In genomic region chr1:76053021-76053420, GRCh38 we compare ENCODE assay signal across 18 cellular contexts. TPM values are rescaled to one million over a fixed set of nuclear protein-coding genes. Genes with fewer than 3 reads are reported as not detected.
DNase-seq lines count a peak whose midpoint lies in the region; ATAC-seq and TF ChIP-seq lines count a peak whose summit lies in the region.
"Had no signal": no experiment of that assay in that cellular context is flagged by ENCODE, and none has a peak within 500 bp of the region (broad histone marks: within the 10 kb centered on the region; RNA-seq: fewer than 3 reads in every experiment).

No MANE protein-coding gene starts in this region.

- peaks cover 4% of the 10 kb centered on the region for H3K27me3 Mint-ChIP-seq in glutamatergic neuron (ENCODE audit: unreplicated experiment)
- H3K27me3 Mint-ChIP-seq in neural progenitor cell (ENCODE audit: insufficient read depth, low read depth) = peaks cover 3% of the 10 kb centered on the region
- peaks cover 10% of the 10 kb centered on the region for H3K27me3 Mint-ChIP-seq in CD4-positive, alpha-beta T cell

- in situ Hi-C loops in GM23248 (cut with MboI) = no loop called here
- in situ Hi-C loops in mammary epithelial cell (cut with MboI; ENCODE audit: low sequenced_read_pairs in 2 of 2) = no loop called here

- H3K4me3 Mint-ChIP-seq in glutamatergic neuron (ENCODE audit: unreplicated experiment) = no peak overlapping the region
- H3K4me3 Mint-ChIP-seq in neural progenitor cell = peak overlapping the region; percentile 3
- no peak overlapping the region for H3K4me3 Mint-ChIP-seq in CD4-positive, alpha-beta T cell
- H3K4me3 Mint-ChIP-seq: activated naive CD8-positive, alpha-beta T cell had no signal

- H3K4me3 ChIP-seq in GM23248 (no peak overlapping the region), neural progenitor cell (no peak overlapping the region), mammary epithelial cell (replicated peaks in 1 of 3; ENCODE audit: insufficient read depth in 1 of 3, low read depth in 2 of 3, low read length in 3 of 3) (no peak overlapping the region)
- H3K4me3 ChIP-seq: gastrocnemius medialis, right atrium auricular region, SJCRH30, upper lobe of left lung had no signal

- intact Hi-C loops in CD4-positive, alpha-beta T cell (cut with DNase I, micrococcal nuclease) = no loop called here
- intact Hi-C loops in mammary epithelial cell (cut with micrococcal nuclease) = no loop called here

- dilution Hi-C loops in mammary epithelial cell (cut with HindIII; ENCODE audit: low sequenced_read_pairs) = no loop called here

- BruUV-seq in mammary epithelial cell (replicated peaks; lab: Mats Ljungman, UMichigan) = no TSS peak

- H3K4me2 ChIP-seq in GM23248 (ENCODE audit: unreplicated experiment) (no peak overlapping the region), neural progenitor cell (no peak overlapping the region), mammary epithelial cell (ENCODE audit: insufficient read depth, low read depth, low read length) (no peak overlapping the region)

- POLR2A ChIA-PET in CD4-positive, alpha-beta T cell (lab: Charles Lee) = no interaction called here

- no peak for ATAC-seq in CD4-positive, alpha-beta T cell (ENCODE audit: poor library complexity)
- no peak for ATAC-seq in HG02981 (IDR thresholded peaks at IDR 0.05; ENCODE audit: unreplicated experiment)
- ATAC-seq: gastrocnemius medialis, left colon had no signal

- H3K36me3 Mint-ChIP-seq in glutamatergic neuron (ENCODE audit: unreplicated experiment) (no peaks in the 10 kb centered on the region), neural progenitor cell (no peaks in the 10 kb centered on the region)
- no peaks in the 10 kb centered on the region for H3K36me3 Mint-ChIP-seq in CD4-positive, alpha-beta T cell (ENCODE audit: low read depth)

- no peaks in the 10 kb centered on the region for H3K36me3 ChIP-seq in GM23248 (ENCODE audit: low read depth)
- H3K36me3 ChIP-seq in neural progenitor cell = no peaks in the 10 kb centered on the region
- no peaks in the 10 kb centered on the region for H3K36me3 ChIP-seq in mammary epithelial cell (ENCODE audit: insufficient read depth, low read length)
- H3K36me3 ChIP-seq: gastrocnemius medialis, right atrium auricular region, SJCRH30, upper lobe of left lung had no signal

- CTCF ChIA-PET in CD4-positive, alpha-beta T cell (lab: Charles Lee) = no interaction called here
- CTCF ChIA-PET in mammary epithelial cell (lab: Charles Lee; ENCODE audit: low non-redundant PET) = no interaction called here

- H2AFZ ChIP-seq in GM23248 (no peak overlapping the region), neural progenitor cell (replicated peaks) (peak overlapping the region; percentile 90), mammary epithelial cell (ENCODE audit: low read depth, low read length) (no peak overlapping the region)

- H3K79me2 ChIP-seq in GM23248 (ENCODE audit: insufficient read depth) (no peaks in the 10 kb centered on the region), neural progenitor cell (ENCODE audit: low read depth) (no peaks in the 10 kb centered on the region), mammary epithelial cell (ENCODE audit: insufficient read depth, low read length) (no peaks in the 10 kb centered on the region)

- H3K27me3 ChIP-seq in GM23248 (replicated peaks; ENCODE audit: insufficient read depth) (no peaks in the 10 kb centered on the region), neural progenitor cell (no peaks in the 10 kb centered on the region), mammary epithelial cell (ENCODE audit: insufficient read depth, low read length) (no peaks in the 10 kb centered on the region)
- peaks cover 5% of the 10 kb centered on the region for H3K27me3 ChIP-seq in CD4-positive, alpha-beta T cell (ENCODE audit: control insufficient read depth, insufficient read depth, low read length)
- H3K27me3 ChIP-seq: gastrocnemius medialis, right atrium auricular region, SJCRH30, upper lobe of left lung had no signal

- H3K27ac Mint-ChIP-seq in glutamatergic neuron (ENCODE audit: unreplicated experiment) (peak overlapping the region; percentile 1), neural progenitor cell (peak overlapping the region; percentile 10)
- H3K27ac Mint-ChIP-seq in CD4-positive, alpha-beta T cell = no peak overlapping the region
- H3K27ac Mint-ChIP-seq: activated naive CD8-positive, alpha-beta T cell had no signal

- no peak for TF ChIP-seq CTCF in glutamatergic neuron (IDR thresholded peaks at IDR 0.05; ENCODE audit: partially characterized antibody, unreplicated experiment)
- no peak for TF ChIP-seq CTCF in neural progenitor cell (IDR thresholded peaks at IDR 0.05)
- TF ChIP-seq CTCF in CD4-positive, alpha-beta T cell (IDR thresholded peaks at IDR 0.05) = no peak
- no peak for TF ChIP-seq CTCF in mammary epithelial cell (conservative IDR thresholded peaks at IDR 0.05 in 1 of 2, IDR thresholded peaks at IDR 0.05 in 1 of 2; ENCODE audit: extremely low read depth in 1 of 2, insufficient read depth in 1 of 2, low read depth in 1 of 2, low read length in 2 of 2)

- 1 to 4% methylated on average over 6 of the region's 6 CpGs for WGBS in GM23248 (ENCODE audit: low coverage in 1 of 2, low lambda C conversion rate in 2 of 2, missing lambda C conversion rate in 2 of 2), 2 experiments
- WGBS in mammary epithelial cell (ENCODE audit: low coverage, missing lambda C conversion rate) = 6% methylated on average over 3 of the region's 6 CpGs

- H3K9me3 ChIP-seq in GM23248 (ENCODE audit: low read depth) (no peaks in the 10 kb centered on the region), neural progenitor cell (ENCODE audit: low read depth) (no peaks in the 10 kb centered on the region), mammary epithelial cell (replicated peaks; ENCODE audit: insufficient read depth, low read length) (no peaks in the 10 kb centered on the region)
- H3K9me3 ChIP-seq in CD4-positive, alpha-beta T cell (ENCODE audit: control insufficient read depth, low read length) = no peaks in the 10 kb centered on the region
- H3K9me3 ChIP-seq: gastrocnemius medialis, right atrium auricular region, SJCRH30, upper lobe of left lung had no signal

- H3K9me2 ChIP-seq in GM23248 (ENCODE audit: insufficient read depth) = no peaks in the 10 kb centered on the region

- H3K4me1 ChIP-seq in GM23248 (ENCODE audit: insufficient read depth) = no peaks in the 10 kb centered on the region
- peaks cover 9% of the 10 kb centered on the region for H3K4me1 ChIP-seq in neural progenitor cell
- H3K4me1 ChIP-seq in mammary epithelial cell (ENCODE audit: insufficient read depth, low read length) = no peaks in the 10 kb centered on the region
- H3K4me1 ChIP-seq: gastrocnemius medialis, right atrium auricular region, SJCRH30, upper lobe of left lung had no signal

- H3K9ac ChIP-seq in GM23248 (no peak overlapping the region), neural progenitor cell (no peak overlapping the region), mammary epithelial cell (ENCODE audit: insufficient read depth, low read length) (no peak overlapping the region)

- H4K20me1 ChIP-seq in GM23248 (ENCODE audit: insufficient read depth) (no peaks in the 10 kb centered on the region), neural progenitor cell (ENCODE audit: low read depth) (no peaks in the 10 kb centered on the region), mammary epithelial cell (ENCODE audit: insufficient read depth, low read length) (no peaks in the 10 kb centered on the region)

- H3K4me1 Mint-ChIP-seq in glutamatergic neuron (ENCODE audit: low read depth, unreplicated experiment) (peaks cover 10% of the 10 kb centered on the region), neural progenitor cell (peaks cover 33% of the 10 kb centered on the region)
- no peaks in the 10 kb centered on the region for H3K4me1 Mint-ChIP-seq in CD4-positive, alpha-beta T cell (ENCODE audit: low read depth)

- H3F3A ChIP-seq in GM23248 (ENCODE audit: insufficient read depth) (no peaks in the 10 kb centered on the region), neural progenitor cell (ENCODE audit: low read depth) (peaks cover 5% of the 10 kb centered on the region)

- peaks cover 1% of the 10 kb centered on the region for H3K9me3 Mint-ChIP-seq in glutamatergic neuron (ENCODE audit: unreplicated experiment)
- no peaks in the 10 kb centered on the region for H3K9me3 Mint-ChIP-seq in neural progenitor cell
- H3K9me3 Mint-ChIP-seq in CD4-positive, alpha-beta T cell = no peaks in the 10 kb centered on the region

- H3K27ac ChIP-seq in GM23248 (no peak overlapping the region), neural progenitor cell (no peak overlapping the region), mammary epithelial cell (ENCODE audit: insufficient read depth, low read depth, low read length) (no peak overlapping the region)
- H3K27ac ChIP-seq in CD4-positive, alpha-beta T cell (ENCODE audit: low read depth, low read length) = no peak overlapping the region
- H3K27ac ChIP-seq: C4-2B, gastrocnemius medialis, right atrium auricular region, SJCRH30, upper lobe of left lung had no signal

- DNase-seq in GM23248 = peak; percentile 31
- DNase-seq in NCI-H69 (lab: John Stamatoyannopoulos, UW) = peak; percentile 69
- DNase-seq in glutamatergic neuron = peak; percentile 34
- peak; percentile 37 for DNase-seq in neural progenitor cell (ENCODE audit: low spot score)
- DNase-seq in CD4-positive, alpha-beta T cell = no peak
- DNase-seq in mammary epithelial cell = no peak
- no peak for DNase-seq in NK-92 treated with Interleukin-12 subunit alpha and Interleukin-12 subunit beta, amount 100 ng/mL, for 24 hours (lab: John Stamatoyannopoulos, UW)
- DNase-seq: activated CD8-positive, alpha-beta memory T cell treated with anti-CD3 and anti-CD28 coated beads, Interleukin-2, amount 50 U/mL, for 48 hours; central memory CD4-positive, alpha-beta T cell; DMS79; gastrocnemius medialis; left colon; SJCRH30; upper lobe of left lung had no signal

RNA-seq across cellular contexts. Expression of gene ST6GALNAC3, which starts 21.5 kb away (rescaled TPM):
- total RNA-seq in GM23248 (2014; rRNA removed; shearing (Covaris generic)) = not detected in 2 replicates
- polyA plus RNA-seq in GM23248 (2016; fragmentation: Nextera tagmentation; extraction: Ambion mirVana) (not detected in 2 replicates), mammary epithelial cell (0.03 TPM)
- total RNA-seq in glutamatergic neuron (ENCODE audit: unreplicated experiment) (6.5 TPM), neural progenitor cell (ENCODE audit: low replicate concordance) (13.4 and 23.6 TPM in 2 replicates), mammary epithelial cell (1 to 10 TPM in 1 of 2 donors, not detected in 1; 1.7 TPM)
- total RNA-seq in CD4-positive, alpha-beta T cell = 1 to 10 TPM in 1 of 2 experiments, under 1 TPM in 1; 0.77 to 1.3 TPM
- not detected for polyA minus RNA-seq in mammary epithelial cell

Comparison
In these comparisons a context has a peak if more than half of its experiments do, and no peak if none do; other contexts are left out.
1. DNase-seq: peak in GM23248 (single experiment), NCI-H69 (single experiment), glutamatergic neuron (single experiment) and neural progenitor cell (single experiment); none in CD4-positive, alpha-beta T cell (0 of 10), mammary epithelial cell (single experiment) and NK-92 treated with Interleukin-12 subunit alpha and Interleukin-12 subunit beta, amount 100 ng/mL, for 24 hours (single experiment).